ENCODE assay signal across 22 cellular contexts in genomic region chr5:157233515-157233914, GRCh38.
DNase-seq lines count a peak whose midpoint lies in the region; ATAC-seq lines count a peak whose summit lies in the region.
"Had no signal": no experiment of that assay in that cellular context is flagged by ENCODE, and none has a peak within 500 bp of the region (broad histone marks: within the 10 kb centered on the region; RNA-seq: fewer than 3 reads in every experiment).

No MANE protein-coding gene starts in this region.

- no peak for DNase-seq in activated CD4-positive, CD25-positive, alpha-beta regulatory T cell (lab: John Stamatoyannopoulos, UW)
- DNase-seq in stimulated activated naive CD4-positive, alpha-beta T cell (lab: John Stamatoyannopoulos, UW): peak in 4 of 6 experiments; percentile 16 to 72 (median 70)
- DNase-seq in stimulated activated naive CD4-positive, alpha-beta T cell treated with Interleukin-2 at 50 U/mL for 16 hours (lab: John Stamatoyannopoulos, UW): no peak
- DNase-seq in central memory CD4-positive, alpha-beta T cell: peak; percentile 80
- DNase-seq in stimulated activated CD4-positive, alpha-beta T cell treated with anti-CD3 and anti-CD28 coated beads, Interleukin-4, amount 100 ng/mL, for 24 hours: no peak
- DNase-seq in effector CD8-positive, alpha-beta T cell (lab: John Stamatoyannopoulos, UW): no peak
- DNase-seq: activated CD4-positive, alpha-beta T cell treated with anti-CD3 and anti-CD28 coated beads, Interleukin-2, amount 50 U/mL, for 48 hours; aorta; dermis blood vessel endothelial cell; DMS153; glutamatergic neuron; HCEC 1CT; kidney glomerular epithelial cell; NCI-H1092 treated with DMSO at 0.1 percent for 48 hours; NCI-H2029; NCI-H226; SK-N-SH; trophoblast cell had no signal

- ATAC-seq in activated CD4-positive, CD25-positive, alpha-beta regulatory T cell treated with anti-CD3 and anti-CD28 coated beads, Interleukin-2, amount 50 U/mL, for 24 hours: peak; percentile 88 to 93
- ATAC-seq in HG03565 (IDR thresholded peaks at IDR 0.05; ENCODE audit: unreplicated experiment): no peak
- ATAC-seq: HepG2, sciatic nerve had no signal

Comparison
In these comparisons a context has a peak if more than half of its experiments do, and no peak if none do; other contexts are left out.
1. DNase-seq: peak in stimulated activated naive CD4-positive, alpha-beta T cell (4 of 6) and central memory CD4-positive, alpha-beta T cell (single experiment); none in activated CD4-positive, CD25-positive, alpha-beta regulatory T cell (0 of 4), stimulated activated naive CD4-positive, alpha-beta T cell treated with Interleukin-2 at 50 U/mL for 16 hours (single experiment), stimulated activated CD4-positive, alpha-beta T cell treated with anti-CD3 and anti-CD28 coated beads, Interleukin-4, amount 100 ng/mL, for 24 hours (single experiment) and effector CD8-positive, alpha-beta T cell (single experiment).